ENCODE assay signal across 1 cellular context in genomic region chr9:109600142-109600541, GRCh38.
A peak's percentile ranks its signal among the peaks of the same experiment; 100 is the strongest.
TF ChIP-seq lines count a peak whose summit lies in the region.

No MANE protein-coding gene starts in this region.

TF ChIP-seq in H1, 55 proteins besides CTCF, POLR2A, EP300 and RAD21 (continued from another document):
- 0 out of 2 replicates have a peak, but pooled peaks have one; percentile 5 for TF ChIP-seq E2F6 (IDR thresholded peaks at IDR 0.05)
- TF ChIP-seq CEBPB (IDR thresholded peaks at IDR 0.05; ENCODE audit: low read depth, low read length), result no peak
- TF ChIP-seq SP2 (IDR thresholded peaks at IDR 0.05; ENCODE audit: low read length), result no peak
